ENCODE assay signal across 8 cellular contexts in genomic region chr12:116015525-116015924, GRCh38.
DNase-seq lines count a peak whose midpoint lies in the region; ATAC-seq and TF ChIP-seq lines count a peak whose summit lies in the region.

No MANE protein-coding gene starts in this region.

- H3K4me3 ChIP-seq in GM23338 = no peak overlapping the region
- peak overlapping the region; percentile 10 for H3K4me3 ChIP-seq in endocrine pancreas (ENCODE audit: control insufficient read depth, insufficient read depth, low read length)

- H3K4me3 Mint-ChIP-seq in GM23338 (no peak overlapping the region), naive B cell (no peak overlapping the region)

- H3K4me1 Mint-ChIP-seq in GM23338 (peaks cover 8% of the 10 kb centered on the region; the same call in 2 of the 3 replicates), naive B cell (no peaks in the 10 kb centered on the region)

- H3K36me3 Mint-ChIP-seq in GM23338 (ENCODE audit: low read depth) = peaks cover 14% of the 10 kb centered on the region
- H3K36me3 Mint-ChIP-seq in naive B cell = peaks cover 22 to 37% of the 10 kb centered on the region in 2 donors

- H3F3A ChIP-seq in GM23338 (replicated peaks; ENCODE audit: low read depth) = no peaks in the 10 kb centered on the region

- peaks cover 5% of the 10 kb centered on the region; the same call in 1 of the 2 replicates for H3K4me1 ChIP-seq in GM23338 (ENCODE audit: insufficient read depth)
- H3K4me1 ChIP-seq in endocrine pancreas (ENCODE audit: control insufficient read depth, insufficient read depth, low read length) = no peaks in the 10 kb centered on the region

- DNase-seq in Ammon's horn (ENCODE audit: low spot score) (peak; percentile 71), GM23338 (ENCODE audit: low spot score) (peak; percentile 54), OCI-M1 (lab: John Stamatoyannopoulos, UW) (peak; percentile 65), naive B cell (peak; percentile 7), mesenteric fat pad (ENCODE audit: low spot score) (no peak)

- H3K9me3 Mint-ChIP-seq in GM23338 = no peaks in the 10 kb centered on the region
- no peaks in the 10 kb centered on the region for H3K9me3 Mint-ChIP-seq in naive B cell

- H3K4me2 ChIP-seq in GM23338 = no peak overlapping the region

- no peaks in the 10 kb centered on the region for H3K9me2 ChIP-seq in GM23338 (ENCODE audit: insufficient read depth)

- H3K9me3 ChIP-seq in endocrine pancreas (ENCODE audit: control insufficient read depth, low read length) = no peaks in the 10 kb centered on the region

- no peak overlapping the region for H3K27ac ChIP-seq in GM23338 (ENCODE audit: low read depth)

- H3K27me3 ChIP-seq in GM23338 (ENCODE audit: insufficient read depth) = no peaks in the 10 kb centered on the region
- no peaks in the 10 kb centered on the region for H3K27me3 ChIP-seq in endocrine pancreas (ENCODE audit: control insufficient read depth, insufficient read depth, low read length)

- H4K20me1 ChIP-seq in GM23338 (replicated peaks; ENCODE audit: insufficient read depth) = 0 out of 2 replicates have a peak, but pooled peaks cover 2% of the 10 kb centered on the region

- TF ChIP-seq CTCF in GM23338 (conservative IDR thresholded peaks at IDR 0.05; ENCODE audit: low read depth in 2 of 2) = peak; percentile 55 to 67

- H3K79me2 ChIP-seq in GM23338 (replicated peaks; ENCODE audit: insufficient read depth) = no peaks in the 10 kb centered on the region

- H3K9ac ChIP-seq in endocrine pancreas (ENCODE audit: control insufficient read depth, insufficient read depth, low read length) = no peak overlapping the region

- H2AFZ ChIP-seq in GM23338 = no peak overlapping the region

- no peaks in the 10 kb centered on the region for H3K27me3 Mint-ChIP-seq in GM23338 (ENCODE audit: insufficient read depth, low read depth, poor library complexity)
- H3K27me3 Mint-ChIP-seq in naive B cell = no peaks in the 10 kb centered on the region

- peak; percentile 65 for ATAC-seq in GM23338
- peak; percentile 46 to 58 for ATAC-seq in naive B cell (ENCODE audit: low read depth in 2 of 2)
- no peak for ATAC-seq in HG03460 (IDR thresholded peaks at IDR 0.05; ENCODE audit: unreplicated experiment)
- ATAC-seq in GM19397 (IDR thresholded peaks at IDR 0.05; ENCODE audit: unreplicated experiment) = no peak

- no peak overlapping the region for H3K27ac Mint-ChIP-seq in GM23338
- H3K27ac Mint-ChIP-seq in naive B cell = peak overlapping the region in 1 of 6 donors; percentile 43

- H3K36me3 ChIP-seq in GM23338 (ENCODE audit: insufficient read depth) (0 out of 2 replicates have a peak, but pooled peaks cover 7% of the 10 kb centered on the region), endocrine pancreas (ENCODE audit: control insufficient read depth, insufficient read depth, low read length) (no peaks in the 10 kb centered on the region)

TF ChIP-seq in GM23338, 12 proteins besides CTCF, POLR2A, EP300 and RAD21:
- TF ChIP-seq EZH2phosphoT487 (IDR thresholded peaks at IDR 0.05; ENCODE audit: unreplicated experiment) = no peak
- no peak for TF ChIP-seq EZH2 (IDR thresholded peaks at IDR 0.05; ENCODE audit: low read depth, unreplicated experiment)
- no peak for TF ChIP-seq NANOG (IDR thresholded peaks at IDR 0.05; ENCODE audit: borderline replicate concordance)
- TF ChIP-seq JUNB (IDR thresholded peaks at IDR 0.05; ENCODE audit: unreplicated experiment) = no peak
- no peak for TF ChIP-seq ZNF462 (CRISPR knock-in tag; IDR thresholded peaks at IDR 0.05)
- TF ChIP-seq ZNF331 (CRISPR knock-in tag; IDR thresholded peaks at IDR 0.05; ENCODE audit: low read depth) = no peak
- no peak for TF ChIP-seq POLR2AphosphoS5 (IDR thresholded peaks at IDR 0.05; ENCODE audit: low read depth)
- no peak for TF ChIP-seq ETS1 (IDR thresholded peaks at IDR 0.05)
- no peak for TF ChIP-seq ZNF114 (CRISPR knock-in tag; IDR thresholded peaks at IDR 0.05)

Comparison
In these comparisons a context has a peak if more than half of its experiments do, and no peak if none do; other contexts are left out.
1. ATAC-seq: peak in GM23338 (single experiment) and naive B cell (2 of 2); none in HG03460 (single experiment) and GM19397 (single experiment).